Comparison of ENCODE assay signal across 2 cellular contexts in genomic region chr17:9435165-9435564, GRCh38.
TF ChIP-seq lines count a peak whose summit lies in the region.

No MANE protein-coding gene starts in this region.

TF ChIP-seq in SK-N-SH, 30 proteins besides CTCF, POLR2A, EP300 and RAD21 (continued from another document):
- TF ChIP-seq USF1 (IDR thresholded peaks at IDR 0.05; ENCODE audit: borderline replicate concordance, low read depth) (no peak), MXI1 (IDR thresholded peaks at IDR 0.05; ENCODE audit: low read depth, low read length) (no peak), POLR2AphosphoS5 (IDR thresholded peaks at IDR 0.05; ENCODE audit: low read depth, low read length) (no peak), RFX5 (IDR thresholded peaks at IDR 0.05; ENCODE audit: low read length) (no peak)
TF ChIP-seq in SK-N-SH: peak in this region for 0.

TF ChIP-seq in SK-N-SH treated with all-trans-retinoic acid at 6 μM for 48 hours, 23 proteins besides CTCF, POLR2A, EP300 and RAD21 (continued from another document):
- no peak for TF ChIP-seq POU6F1 (CRISPR knock-in tag; IDR thresholded peaks at IDR 0.05; ENCODE audit: borderline replicate concordance, low read depth)
- no peak for TF ChIP-seq CSRNP3 (CRISPR knock-in tag; IDR thresholded peaks at IDR 0.05)
- no peak for TF ChIP-seq CSDC2 (CRISPR knock-in tag; IDR thresholded peaks at IDR 0.05)
- no peak for TF ChIP-seq ARNTL (CRISPR knock-in tag; IDR thresholded peaks at IDR 0.05; ENCODE audit: borderline replicate concordance, low read depth)
- TF ChIP-seq ZFP3 (CRISPR knock-in tag; IDR thresholded peaks at IDR 0.05): no peak
- no peak for TF ChIP-seq ZNF70 (CRISPR knock-in tag; IDR thresholded peaks at IDR 0.05)
- no peak for TF ChIP-seq RARB (CRISPR knock-in tag; IDR thresholded peaks at IDR 0.05)
- TF ChIP-seq TSHZ2 (CRISPR knock-in tag; IDR thresholded peaks at IDR 0.05): no peak
